10 cellular contexts compared by ENCODE assay signal in the genomic region with DNA sequence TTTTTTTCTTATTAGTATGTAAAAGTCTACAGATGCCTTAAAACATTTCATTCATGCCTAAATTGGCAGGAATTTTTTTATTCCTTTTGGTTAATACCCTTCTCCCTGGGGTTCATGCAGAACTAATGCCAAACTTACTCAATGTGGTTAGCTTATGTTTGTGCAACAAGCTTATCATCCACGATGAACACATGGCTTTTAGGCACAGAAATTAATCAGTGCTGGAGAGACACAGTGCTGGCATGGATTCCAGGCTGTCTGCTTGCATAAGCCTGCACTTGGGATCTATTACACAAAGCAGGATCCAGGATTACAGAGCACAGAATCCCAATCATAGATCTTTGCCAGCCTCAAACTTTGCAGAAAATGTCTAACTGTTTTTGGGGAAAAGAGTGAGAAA.
DNase-seq lines count a peak whose midpoint lies in the region; ATAC-seq and TF ChIP-seq lines count a peak whose summit lies in the region.
"Had no signal": no experiment of that assay in that cellular context is flagged by ENCODE, and none has a peak within 500 bp of the region (broad histone marks: within the 10 kb centered on the region; RNA-seq: fewer than 3 reads in every experiment).

No MANE protein-coding gene starts in this region.

- H3K36me3 ChIP-seq in colonic mucosa (no peaks in the 10 kb centered on the region), lower lobe of right lung (no peaks in the 10 kb centered on the region), aorta (ENCODE audit: control insufficient read depth in 1 of 2, insufficient read depth in 2 of 2, low read length in 1 of 2) (no peaks in the 10 kb centered on the region)

- no peak for TF ChIP-seq CTCF in colonic mucosa (IDR thresholded peaks at IDR 0.05)
- no peak for TF ChIP-seq CTCF in lower lobe of right lung (IDR thresholded peaks at IDR 0.05)

- peak; percentile 14 for DNase-seq in NCI-H2171 treated with DMSO at 0.1 percent for 48 hours (lab: John Stamatoyannopoulos, UW)
- DNase-seq in NCI-H2171 (lab: John Stamatoyannopoulos, UW): no peak
- DNase-seq in colonic mucosa: peak; percentile 39
- DNase-seq in lower lobe of right lung: no peak
- DNase-seq in aorta: peak in 1 of 2 donors; percentile 61
- DNase-seq in NCI-H146 treated with DMSO at 0.1 percent for 48 hours (lab: John Stamatoyannopoulos, UW; ENCODE audit: unreplicated experiment): no peak
- DNase-seq in T1000 (lab: John Stamatoyannopoulos, UW): no peak

- H3K27me3 ChIP-seq in colonic mucosa (no peaks in the 10 kb centered on the region), lower lobe of right lung (ENCODE audit: low read depth) (no peaks in the 10 kb centered on the region), aorta (ENCODE audit: control insufficient read depth in 1 of 2, insufficient read depth in 2 of 2, low read length in 1 of 2) (no peaks in the 10 kb centered on the region)

- 4 to 7% methylated on average over 1 of the region's 1 CpG for WGBS in aorta, 2 donors

- peaks cover 4% of the 10 kb centered on the region for H3K9me3 ChIP-seq in colonic mucosa
- H3K9me3 ChIP-seq in lower lobe of right lung: no peaks in the 10 kb centered on the region
- H3K9me3 ChIP-seq in aorta (ENCODE audit: control insufficient read depth, low read length): no peaks in the 10 kb centered on the region

- no peaks in the 10 kb centered on the region for H3K4me1 ChIP-seq in colonic mucosa
- H3K4me1 ChIP-seq in lower lobe of right lung: no peaks in the 10 kb centered on the region
- H3K4me1 ChIP-seq in aorta (ENCODE audit: control insufficient read depth in 1 of 2, insufficient read depth in 2 of 2, low read length in 2 of 2): no peaks in the 10 kb centered on the region

- intact Hi-C loops in colonic mucosa (cut with DNase I) (no loop called here), lower lobe of right lung (cut with DNase I) (no loop called here), aorta (cut with DNase I) (no loop called here)

- H3K27ac ChIP-seq in colonic mucosa (no peak overlapping the region), lower lobe of right lung (no peak overlapping the region), aorta (ENCODE audit: low read depth in 1 of 2, low read length in 2 of 2) (no peak overlapping the region)
- H3K27ac ChIP-seq: 22Rv1 had no signal

- peak; percentile 59 to 61 for ATAC-seq in lower lobe of right lung
- ATAC-seq in aorta (ENCODE audit: low FRiP score): peak; percentile 78
- ATAC-seq in HG03045 (IDR thresholded peaks at IDR 0.05; ENCODE audit: unreplicated experiment): no peak
- ATAC-seq: activated naive CD4-positive, alpha-beta T cell treated with anti-CD3 and anti-CD28 coated beads, Interleukin-2, amount 50 U/mL, for 72 hours had no signal

- H3K4me3 ChIP-seq in colonic mucosa (no peak overlapping the region), lower lobe of right lung (no peak overlapping the region), aorta (ENCODE audit: low read length in 2 of 2) (no peak overlapping the region)

- H3K9ac ChIP-seq in colonic mucosa (ENCODE audit: low read depth in 2 of 2, low read length in 2 of 2): no peak overlapping the region

Comparison
In these comparisons a context has a peak if more than half of its experiments do, and no peak if none do; other contexts are left out.
1. DNase-seq: peak in NCI-H2171 treated with DMSO at 0.1 percent for 48 hours (single experiment) and colonic mucosa (single experiment); none in NCI-H2171 (single experiment), lower lobe of right lung (single experiment), NCI-H146 treated with DMSO at 0.1 percent for 48 hours (single experiment) and T1000 (single experiment).